ENCODE assay signal across 13 cellular contexts in genomic region chr6:154479388-154480143, GRCh38. TPM values are rescaled to one million over a fixed set of nuclear protein-coding genes. Genes with fewer than 3 reads are reported as not detected.
A peak's percentile ranks its signal among the peaks of the same experiment; 100 is the strongest.
DNase-seq lines count a peak whose midpoint lies in the region; ATAC-seq and TF ChIP-seq lines count a peak whose summit lies in the region.
"Had no signal": no experiment of that assay in that cellular context is flagged by ENCODE, and none has a peak within 500 bp of the region (broad histone marks: within the 10 kb centered on the region; RNA-seq: fewer than 3 reads in every experiment).

No MANE protein-coding gene starts in this region.

- peaks cover 8% of the 10 kb centered on the region for H3K36me3 Mint-ChIP-seq in brain
- peaks cover 9% of the 10 kb centered on the region for H3K36me3 Mint-ChIP-seq in Caco-2 (ENCODE audit: insufficient read depth, unreplicated experiment)
- H3K36me3 Mint-ChIP-seq: naive B cell had no signal

- ATAC-seq in lower lobe of right lung (no peak), thoracic aorta (ENCODE audit: insufficient number of reproducible peaks, low FRiP score, low read depth) (no peak), HG03175 (IDR thresholded peaks at IDR 0.05; ENCODE audit: unreplicated experiment) (no peak)

- peak overlapping the region in 4 of 5 experiments; percentile 70 to 80 (median 76) for H3K27ac Mint-ChIP-seq in brain
- H3K27ac Mint-ChIP-seq in Caco-2 (ENCODE audit: unreplicated experiment) = no peak overlapping the region
- H3K27ac Mint-ChIP-seq: naive B cell had no signal

- H3K9me3 Mint-ChIP-seq in brain (peaks cover 0 to 3% (median 0%) of the 10 kb centered on the region in 5 experiments), Caco-2 (ENCODE audit: unreplicated experiment) (no peaks in the 10 kb centered on the region)

- TF ChIP-seq CTCF in brain (conservative IDR thresholded peaks at IDR 0.05) (no peak), lower lobe of right lung (IDR thresholded peaks at IDR 0.05) (no peak), thoracic aorta (IDR thresholded peaks at IDR 0.05) (no peak), Caco-2 (IDR thresholded peaks at IDR 0.05; ENCODE audit: insufficient read depth in 1 of 2, low read depth in 1 of 2, low read length in 1 of 2, severe bottlenecking in 1 of 2, unreplicated experiment in 1 of 2) (no peak)

- H3K36me3 ChIP-seq in lower lobe of right lung (no peaks in the 10 kb centered on the region), thoracic aorta (no peaks in the 10 kb centered on the region), Caco-2 (ENCODE audit: control insufficient read depth, insufficient read depth, low read length) (peaks cover 4% of the 10 kb centered on the region; the same call in 1 of the 2 replicates)
- H3K36me3 ChIP-seq: breast epithelium, upper lobe of left lung had no signal

- H3K4me1 Mint-ChIP-seq in brain (peaks cover 59% of the 10 kb centered on the region), Caco-2 (ENCODE audit: low read depth, unreplicated experiment) (peaks cover 32% of the 10 kb centered on the region)
- H3K4me1 Mint-ChIP-seq: naive B cell had no signal

- H3K4me1 ChIP-seq in lower lobe of right lung (peaks cover 20% of the 10 kb centered on the region), thoracic aorta (ENCODE audit: control insufficient read depth in 1 of 2, low read depth in 2 of 2) (peaks cover 37 to 87% of the 10 kb centered on the region in 2 donors), Caco-2 (peaks cover 9% of the 10 kb centered on the region; the same call in 1 of the 2 replicates)

- BruUV-seq in Caco-2 (replicated peaks; lab: Mats Ljungman, UMichigan) = no TSS peak

- no peaks in the 10 kb centered on the region for H3K9me3 ChIP-seq in lower lobe of right lung
- H3K9me3 ChIP-seq in thoracic aorta = no peaks in the 10 kb centered on the region
- H3K9me3 ChIP-seq in Caco-2 = no peaks in the 10 kb centered on the region
- H3K9me3 ChIP-seq: breast epithelium, upper lobe of left lung had no signal

- no peak for DNase-seq in HEK293T (ENCODE audit: extremely low spot score)
- DNase-seq in lower lobe of right lung = no peak
- DNase-seq in thoracic aorta (ENCODE audit: low spot score) = no peak
- DNase-seq in NCI-H2029 (lab: John Stamatoyannopoulos, UW) = no peak
- no peak for DNase-seq in iPS-NIHi7 (ENCODE audit: extremely low spot score)
- no peak for DNase-seq in Caco-2
- DNase-seq: hippocampal formation, naive B cell, upper lobe of left lung had no signal

- no peak overlapping the region for H3K27ac ChIP-seq in lower lobe of right lung
- peak overlapping the region; percentile 46 to 69 for H3K27ac ChIP-seq in thoracic aorta
- H3K27ac ChIP-seq: upper lobe of left lung had no signal

- POLR2A ChIA-PET in HEK293T (lab: Yijun Ruan, JAX) = interaction anchor here (1.7 kb wide), 1 partner anchor 16 kb away, joined by 6 read pairs; no protein-coding TSS in a partner anchor
- POLR2A ChIA-PET in Caco-2 (lab: Charles Lee) = no interaction called here

- H3K4me3 ChIP-seq in lower lobe of right lung = peak overlapping the region; percentile 17
- peak overlapping the region; percentile 27 for H3K4me3 ChIP-seq in thoracic aorta
- no peak overlapping the region for H3K4me3 ChIP-seq in Caco-2 (ENCODE audit: low read depth, low read length)
- H3K4me3 ChIP-seq: upper lobe of left lung had no signal

- H3K27me3 ChIP-seq in lower lobe of right lung (ENCODE audit: low read depth) = no peaks in the 10 kb centered on the region
- no peaks in the 10 kb centered on the region for H3K27me3 ChIP-seq in thoracic aorta (replicated peaks; ENCODE audit: insufficient read depth)
- H3K27me3 ChIP-seq in Caco-2 (replicated peaks; ENCODE audit: control insufficient read depth, insufficient read depth, low read length) = no peaks in the 10 kb centered on the region
- H3K27me3 ChIP-seq: breast epithelium, upper lobe of left lung had no signal

- peak overlapping the region in 4 of 5 experiments; percentile 41 to 73 (median 62) for H3K4me3 Mint-ChIP-seq in brain
- no peak overlapping the region for H3K4me3 Mint-ChIP-seq in Caco-2 (ENCODE audit: unreplicated experiment)

- CTCF ChIA-PET in HEK293T (lab: Yijun Ruan, JAX) = interaction anchor here (1.8 kb wide), 1 partner anchor 21 kb away, joined by 4 read pairs; no protein-coding TSS in a partner anchor
- CTCF ChIA-PET in Caco-2 (lab: Charles Lee) = no interaction called here

- H3K27me3 Mint-ChIP-seq in brain (peaks cover 3% of the 10 kb centered on the region), Caco-2 (ENCODE audit: insufficient read depth, unreplicated experiment) (no peaks in the 10 kb centered on the region)

- intact Hi-C loops in lower lobe of right lung (cut with DNase I) = no loop called here
- intact Hi-C loops in Caco-2 (cut with micrococcal nuclease; ENCODE audit: unreplicated experiment) = no loop called here

TF ChIP-seq in HEK293T, 16 proteins besides CTCF, POLR2A, EP300 and RAD21:
- 0 out of 2 replicates have a peak, but pooled peaks have one; percentile 22 for TF ChIP-seq PKNOX1 (IDR thresholded peaks at IDR 0.05)
- no peak for TF ChIP-seq CTBP1 (IDR thresholded peaks at IDR 0.05; ENCODE audit: borderline replicate concordance)

RNA-seq across cellular contexts. Expression of gene CNKSR3, which starts 30.9 kb away (rescaled TPM):
- polyA plus RNA-seq in brain (ENCODE audit: insufficient read depth, low read depth, low replicate concordance) = 72.5 TPM
- total RNA-seq in lower lobe of right lung = 9.5 TPM
- total RNA-seq in thoracic aorta = 10 to 100 TPM; 20.2 to 22.9 TPM
- total RNA-seq in Caco-2 (2022) = 31.8 and 33.1 TPM in 2 replicates
- total RNA-seq: T-helper 1 cell treated with Interleukin-12 subunit alpha and Interleukin-12 subunit beta and Interleukin-4 antibody, amounts not matched to agents 30 ng/mL and 1 ng/mL, for 36 hours had no signal
